ENCODE assay signal across 14 cellular contexts in genomic region chr1:41274827-41275519, GRCh38. TPM values are rescaled to one million over a fixed set of nuclear protein-coding genes. Genes with fewer than 3 reads are reported as not detected.
DNase-seq lines count a peak whose midpoint lies in the region; ATAC-seq and TF ChIP-seq lines count a peak whose summit lies in the region.
"Had no signal": no experiment of that assay in that cellular context is flagged by ENCODE, and none has a peak within 500 bp of the region (broad histone marks: within the 10 kb centered on the region; RNA-seq: fewer than 3 reads in every experiment).

No MANE protein-coding gene starts in this region.

- H3K36me3 Mint-ChIP-seq in natural killer cell, result no peaks in the 10 kb centered on the region
- H3K36me3 Mint-ChIP-seq: activated naive CD4-positive, alpha-beta T cell treated with anti-CD3 and anti-CD28 coated beads, Interleukin-2, amount 50 U/mL, for 24 hours; CD4-positive, alpha-beta memory T cell had no signal

- no peak for TF ChIP-seq CTCF in natural killer cell (IDR thresholded peaks at IDR 0.05)

- ATAC-seq in sciatic nerve (peak; percentile 55), natural killer cell (no peak)
- ATAC-seq: body of pancreas, PC-3 had no signal

- no peak overlapping the region for H3K4me3 Mint-ChIP-seq in natural killer cell
- H3K4me3 Mint-ChIP-seq: activated naive CD4-positive, alpha-beta T cell treated with anti-CD3 and anti-CD28 coated beads, Interleukin-2, amount 50 U/mL, for 24 hours; CD4-positive, alpha-beta memory T cell had no signal

- peak; percentile 33 for DNase-seq in NCI-H2171 treated with DMSO at 0.1 percent for 48 hours (lab: John Stamatoyannopoulos, UW)
- DNase-seq in NCI-H2171 (lab: John Stamatoyannopoulos, UW), result no peak
- DNase-seq in NOMO-1 treated with DMSO at 0.1 percent for 48 hours (lab: John Stamatoyannopoulos, UW; ENCODE audit: unreplicated experiment), result peak; percentile 97
- DNase-seq in fibroblast of peridontal ligament (ENCODE audit: extremely low read depth), result peak; percentile 20
- DNase-seq in sciatic nerve (ENCODE audit: low spot score), result no peak
- no peak for DNase-seq in activated T-cell treated with anti-CD3 and anti-CD28 coated beads, Interleukin-2, amount 50 U/mL, for 48 hours
- DNase-seq in natural killer cell, result no peak
- DNase-seq in RPMI8226, result no peak
- DNase-seq: CD4-positive, alpha-beta memory T cell; NCI-H2029; NCI-H524 treated with DMSO at 0.1 percent for 48 hours; PC-3 had no signal

- intact Hi-C loops in sciatic nerve (cut with DNase I), result loop anchor here (5.0 kb wide), 1 partner anchor 142 kb away; no protein-coding TSS in a partner anchor
- intact Hi-C loops in natural killer cell (cut with micrococcal nuclease), result no loop called here

- H3K9me3 Mint-ChIP-seq in natural killer cell, result no peaks in the 10 kb centered on the region
- H3K9me3 Mint-ChIP-seq: activated naive CD4-positive, alpha-beta T cell treated with anti-CD3 and anti-CD28 coated beads, Interleukin-2, amount 50 U/mL, for 24 hours; CD4-positive, alpha-beta memory T cell had no signal

- H3K27ac Mint-ChIP-seq in natural killer cell, result no peak overlapping the region
- H3K27ac Mint-ChIP-seq: activated naive CD4-positive, alpha-beta T cell treated with anti-CD3 and anti-CD28 coated beads, Interleukin-2, amount 50 U/mL, for 24 hours had no signal

- peaks cover 5 to 11% of the 10 kb centered on the region in 2 donors for H3K27me3 Mint-ChIP-seq in natural killer cell (ENCODE audit: low read depth in 2 of 2)

- H3K4me1 Mint-ChIP-seq in natural killer cell, result no peaks in the 10 kb centered on the region
- H3K4me1 Mint-ChIP-seq: activated naive CD4-positive, alpha-beta T cell treated with anti-CD3 and anti-CD28 coated beads, Interleukin-2, amount 50 U/mL, for 24 hours; CD4-positive, alpha-beta memory T cell had no signal

RNA-seq across cellular contexts. Expression of gene SCMH1, which starts 32.9 kb away (rescaled TPM):
- total RNA-seq in sciatic nerve (48.9 TPM), natural killer cell (10 to 100 TPM in 1 of 3 donors, 1 to 10 TPM in 2; 8.3 to 10.2 (median 9.1) TPM)

Comparison
In these comparisons a context has a peak if more than half of its experiments do, and no peak if none do; other contexts are left out.
1. DNase-seq: peak in NCI-H2171 treated with DMSO at 0.1 percent for 48 hours (single experiment), NOMO-1 treated with DMSO at 0.1 percent for 48 hours (single experiment) and fibroblast of peridontal ligament (single experiment); none in NCI-H2171 (single experiment), sciatic nerve (single experiment), activated T-cell treated with anti-CD3 and anti-CD28 coated beads, Interleukin-2, amount 50 U/mL, for 48 hours (0 of 2), natural killer cell (single experiment) and RPMI8226 (single experiment).